13 cellular contexts compared by ENCODE assay signal in genomic region chr1:154931940-154932487, GRCh38. TPM values are rescaled to one million over a fixed set of nuclear protein-coding genes. Genes with fewer than 3 reads are reported as not detected.
A peak's percentile ranks its signal among the peaks of the same experiment; 100 is the strongest.
DNase-seq lines count a peak whose midpoint lies in the region; ATAC-seq, FAIRE-seq and TF ChIP-seq lines count a peak whose summit lies in the region.
"Had no signal": no experiment of that assay in that cellular context is flagged by ENCODE, and none has a peak within 500 bp of the region (broad histone marks: within the 10 kb centered on the region; RNA-seq: fewer than 3 reads in every experiment).

No MANE protein-coding gene starts in this region.

- intact Hi-C loops in kidney (cut with DNase I), result no loop called here

- peaks cover 0 to 6% of the 10 kb centered on the region in 2 donors for H3K4me1 ChIP-seq in kidney (ENCODE audit: control insufficient read depth in 1 of 2, insufficient read depth in 1 of 2, low read depth in 1 of 2, low read length in 2 of 2)
- peaks cover 23% of the 10 kb centered on the region for H3K4me1 ChIP-seq in suprapubic skin
- H3K4me1 ChIP-seq in effector memory CD4-positive, alpha-beta T cell (ENCODE audit: control insufficient read depth, insufficient read depth, low read length, poor library complexity, severe bottlenecking), result peaks cover 8% of the 10 kb centered on the region

- FAIRE-seq in kidney (lab: Jason Lieb, UNC), result no peak

- H3K27ac ChIP-seq in kidney (ENCODE audit: low read depth in 2 of 2, low read length in 2 of 2) (peak overlapping the region in 1 of 2 donors; percentile 28), suprapubic skin (peak overlapping the region; percentile 10)
- no peak overlapping the region for H3K27ac ChIP-seq in effector memory CD4-positive, alpha-beta T cell (ENCODE audit: insufficient read depth, low read length, poor library complexity, severe bottlenecking)
- H3K27ac ChIP-seq: C4-2B had no signal

- H3K9me3 ChIP-seq in kidney (ENCODE audit: control insufficient read depth in 1 of 2, low read length in 2 of 2) (no peaks in the 10 kb centered on the region), suprapubic skin (no peaks in the 10 kb centered on the region)
- H3K9me3 ChIP-seq in effector memory CD4-positive, alpha-beta T cell (ENCODE audit: control insufficient read depth, low read length), result no peaks in the 10 kb centered on the region

- TF ChIP-seq CTCF in kidney (IDR thresholded peaks at IDR 0.05; ENCODE audit: borderline replicate concordance, extremely low read depth, insufficient read depth), result no peak
- no peak for TF ChIP-seq CTCF in suprapubic skin (IDR thresholded peaks at IDR 0.05)

- no peak for TF ChIP-seq POLR2A in suprapubic skin (IDR thresholded peaks at IDR 0.05)

- no peak for ATAC-seq in HG02973 (IDR thresholded peaks at IDR 0.05; ENCODE audit: unreplicated experiment)
- ATAC-seq: GM23338 had no signal

- whole genome bisulfite sequencing in suprapubic skin, result 61% methylated on average over 11 of the region's 11 CpGs

- H3K9ac ChIP-seq in kidney (ENCODE audit: low read length in 2 of 2), result peak overlapping the region in 1 of 2 donors; percentile 15

- H3K27me3 ChIP-seq in suprapubic skin, result no peaks in the 10 kb centered on the region
- H3K27me3 ChIP-seq in effector memory CD4-positive, alpha-beta T cell (replicated peaks; ENCODE audit: control insufficient read depth, insufficient read depth, low read length, poor library complexity, severe bottlenecking), result no peaks in the 10 kb centered on the region

- peaks cover 7 to 11% of the 10 kb centered on the region in 2 donors for H3K36me3 ChIP-seq in kidney (ENCODE audit: control insufficient read depth in 1 of 2, insufficient read depth in 2 of 2, low read length in 2 of 2)
- H3K36me3 ChIP-seq in suprapubic skin, result peaks cover 46% of the 10 kb centered on the region
- H3K36me3 ChIP-seq in effector memory CD4-positive, alpha-beta T cell (ENCODE audit: control insufficient read depth, insufficient read depth, low read length), result peaks cover 24% of the 10 kb centered on the region

- TF ChIP-seq EP300 in suprapubic skin (IDR thresholded peaks at IDR 0.05), result no peak

- no peak overlapping the region for H3K4me3 ChIP-seq in kidney (ENCODE audit: low read length in 2 of 2)
- H3K4me3 ChIP-seq in suprapubic skin, result no peak overlapping the region
- H3K4me3 ChIP-seq in effector memory CD4-positive, alpha-beta T cell (ENCODE audit: insufficient read depth, low read depth, low read length, poor library complexity, severe bottlenecking), result no peak overlapping the region
- H3K4me3 ChIP-seq: GM23338 had no signal

- DNase-seq in ELR (ENCODE audit: low read depth) (peak; percentile 34), SW480 (ENCODE audit: low spot score) (peak; percentile 87), kidney (peak; percentile 88), suprapubic skin (ENCODE audit: low spot score in 2 of 2) (no peak), T-helper 2 cell (no peak)
- DNase-seq in effector memory CD4-positive, alpha-beta T cell, result no peak
- no peak for DNase-seq in stimulated activated CD4-positive, alpha-beta T cell treated with anti-CD3 and anti-CD28 coated beads, Interleukin-4, amount 100 ng/mL, for 1 hour
- DNase-seq: activated naive CD4-positive, alpha-beta T cell treated with anti-CD3 and anti-CD28 coated beads for 36 hours; GDM1; stimulated activated CD8-positive, alpha-beta memory T cell treated with anti-CD3 and anti-CD28 coated beads, Interleukin-4, amount 100 ng/mL, for 48 hours had no signal

RNA-seq across cellular contexts. Expression of gene PMVK, which starts 4.5 kb away (rescaled TPM):
- total RNA-seq in kidney (42.0 TPM), suprapubic skin (10 to 100 TPM; 19.3 to 38.0 (median 28.8) TPM)
- 132 TPM for polyA plus RNA-seq in kidney (ENCODE audit: insufficient read depth, low read depth, low replicate concordance)

RNA-seq across cellular contexts. Expression of gene PBXIP1, which starts 23.9 kb away (rescaled TPM):
- total RNA-seq in kidney (83.9 TPM), suprapubic skin (10 to 100 TPM; 41.4 to 67.4 (median 61.3) TPM)
- polyA plus RNA-seq in kidney (ENCODE audit: insufficient read depth, low read depth, low replicate concordance), result 115 TPM

RNA-seq across cellular contexts. Expression of gene PYGO2, which starts 29.6 kb away (rescaled TPM):
- total RNA-seq in kidney (32.8 TPM), suprapubic skin (10 to 100 TPM; 34.2 to 46.7 (median 35.3) TPM)
- 26.9 TPM for polyA plus RNA-seq in kidney (ENCODE audit: insufficient read depth, low read depth, low replicate concordance)

RNA-seq across cellular contexts. Expression of gene SHC1, which starts 38.5 kb away (rescaled TPM):
- total RNA-seq in kidney (153 TPM), suprapubic skin (100 to 1,000 TPM in 1 of 4 donors, 10 to 100 TPM in 3; 54.5 to 102 (median 69.5) TPM)
- 43.8 TPM for polyA plus RNA-seq in kidney (ENCODE audit: insufficient read depth, low read depth, low replicate concordance)

RNA-seq across cellular contexts. Expression of gene CKS1B, which starts 42.5 kb away (rescaled TPM):
- total RNA-seq in kidney, result 23.1 TPM
- 43.1 TPM for polyA plus RNA-seq in kidney (ENCODE audit: insufficient read depth, low read depth, low replicate concordance)
- 10 to 100 TPM; 37.8 to 55.4 (median 49.7) TPM for total RNA-seq in suprapubic skin

Comparison
In these comparisons a context has a peak if more than half of its experiments do, and no peak if none do; other contexts are left out.
1. DNase-seq: peak in ELR (single experiment), SW480 (single experiment) and kidney (single experiment); none in suprapubic skin (0 of 2), effector memory CD4-positive, alpha-beta T cell (0 of 3), stimulated activated CD4-positive, alpha-beta T cell treated with anti-CD3 and anti-CD28 coated beads, Interleukin-4, amount 100 ng/mL, for 1 hour (single experiment) and T-helper 2 cell (0 of 5).